ENCODE assay signal across 2 cellular contexts in genomic region chr2:46091004-46091403, GRCh38.
TF ChIP-seq lines count a peak whose summit lies in the region.

No MANE protein-coding gene starts in this region.

TF ChIP-seq in Ishikawa, 13 proteins besides CTCF, POLR2A, EP300 and RAD21 (continued from another document):
- TF ChIP-seq CEBPB (IDR thresholded peaks at IDR 0.05) (no peak), ZBTB7A (IDR thresholded peaks at IDR 0.05; ENCODE audit: low read depth) (no peak), REST (IDR thresholded peaks at IDR 0.05; ENCODE audit: low read depth) (no peak), NFIC (IDR thresholded peaks at IDR 0.05) (no peak), TEAD4 (IDR thresholded peaks at IDR 0.05) (no peak), USF1 (IDR thresholded peaks at IDR 0.05) (no peak), YY1 (IDR thresholded peaks at IDR 0.05; ENCODE audit: low read depth) (no peak), MAX (IDR thresholded peaks at IDR 0.05) (no peak)

TF ChIP-seq in GM12878, 131 proteins besides CTCF, POLR2A, EP300 and RAD21 (continued from another document):
- TF ChIP-seq E2F4 (IDR thresholded peaks at IDR 0.05; ENCODE audit: low read depth, low read length): no peak
- TF ChIP-seq SUZ12 (IDR thresholded peaks at IDR 0.05; ENCODE audit: unreplicated experiment): no peak
- no peak for TF ChIP-seq CBX5 (IDR thresholded peaks at IDR 0.05; ENCODE audit: low read depth)
- TF ChIP-seq CHD1 (IDR thresholded peaks at IDR 0.05; ENCODE audit: low read depth, low read length): no peak
- no peak for TF ChIP-seq TCF3 (IDR thresholded peaks at IDR 0.05; ENCODE audit: borderline replicate concordance, insufficient read depth, low read depth, low read length)
- no peak for TF ChIP-seq IKZF2 (IDR thresholded peaks at IDR 0.05)
- no peak for TF ChIP-seq YY1 (IDR thresholded peaks at IDR 0.05; ENCODE audit: low read depth, low read length)
- no peak for TF ChIP-seq SREBF2 (IDR thresholded peaks at IDR 0.05; ENCODE audit: low read length)
- TF ChIP-seq ZNF24 (IDR thresholded peaks at IDR 0.05): no peak
